In the genomic region with DNA sequence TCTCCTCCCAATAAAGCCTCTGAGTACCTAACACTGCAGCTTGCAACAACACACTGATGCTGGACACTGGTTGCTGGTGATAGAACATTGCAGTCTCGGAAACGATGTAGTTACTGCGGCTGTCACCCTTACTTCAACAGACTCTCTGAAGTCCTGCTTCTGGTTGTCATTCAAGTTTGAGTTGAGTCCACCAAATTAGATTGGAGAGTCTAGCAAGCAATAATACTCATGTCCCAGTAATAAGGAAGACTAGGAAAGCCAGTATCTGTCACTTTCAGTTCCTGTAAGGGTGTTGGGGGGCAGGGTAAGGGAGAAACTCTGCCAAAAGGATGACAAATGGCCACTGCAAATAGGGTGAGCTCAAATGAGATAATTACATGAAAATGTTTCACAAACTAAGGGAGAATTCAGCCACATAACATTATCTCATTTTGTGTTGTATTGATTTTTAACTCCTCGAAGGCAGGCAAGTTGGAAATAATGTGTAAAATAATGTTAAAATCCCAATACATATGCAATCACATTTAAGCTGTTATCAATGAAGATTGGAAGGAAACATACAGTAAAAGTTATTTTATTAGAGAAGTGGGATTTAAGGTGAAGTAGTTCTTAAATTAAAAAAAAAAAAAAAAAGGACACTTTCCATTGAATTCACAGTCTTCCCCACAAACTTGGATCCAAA, we compare ENCODE assay signal across 9 cellular contexts. TPM values are rescaled to one million over a fixed set of nuclear protein-coding genes. Genes with fewer than 3 reads are reported as not detected.
DNase-seq lines count a peak whose midpoint lies in the region; ATAC-seq and TF ChIP-seq lines count a peak whose summit lies in the region.
"Had no signal": no experiment of that assay in that cellular context is flagged by ENCODE, and none has a peak within 500 bp of the region (broad histone marks: within the 10 kb centered on the region; RNA-seq: fewer than 3 reads in every experiment).

No MANE protein-coding gene starts in this region.

- H3K27me3 Mint-ChIP-seq in effector memory CD8-positive, alpha-beta T cell = no peaks in the 10 kb centered on the region

- no peak for TF ChIP-seq POLR2A in Peyer's patch (IDR thresholded peaks at IDR 0.05)

- peaks cover 8% of the 10 kb centered on the region for H3K36me3 Mint-ChIP-seq in effector memory CD8-positive, alpha-beta T cell (ENCODE audit: insufficient read depth)

- H3K9me3 Mint-ChIP-seq in effector memory CD8-positive, alpha-beta T cell = no peaks in the 10 kb centered on the region

- H3K27ac ChIP-seq in C4-2B = peak overlapping the region; percentile 81; the same call in 1 of the 2 replicates
- peak overlapping the region; percentile 22 to 87 (median 78) for H3K27ac ChIP-seq in Peyer's patch
- H3K27ac ChIP-seq in muscle layer of duodenum (ENCODE audit: low read length) = peak overlapping the region; percentile 94
- H3K27ac ChIP-seq: KMS-11 had no signal

- peak overlapping the region; percentile 50 to 71 (median 60) for H3K4me3 ChIP-seq in Peyer's patch
- peak overlapping the region; percentile 66 to 94 for H3K4me3 ChIP-seq in muscle layer of duodenum (ENCODE audit: low read depth in 1 of 2, low read length in 2 of 2)

- peak; percentile 29 for ATAC-seq in GM21723 (IDR thresholded peaks at IDR 0.05; ENCODE audit: unreplicated experiment)
- no peak for ATAC-seq in effector memory CD8-positive, alpha-beta T cell (replicated peaks)
- ATAC-seq in HG03280 (IDR thresholded peaks at IDR 0.05; ENCODE audit: unreplicated experiment) = no peak
- no peak for ATAC-seq in GM19452 (IDR thresholded peaks at IDR 0.05; ENCODE audit: unreplicated experiment)

- DNase-seq in Peyer's patch = no peak
- no peak for DNase-seq in effector memory CD8-positive, alpha-beta T cell
- no peak for DNase-seq in DMS153 treated with DMSO at 0.1 percent for 48 hours (lab: John Stamatoyannopoulos, UW; ENCODE audit: unreplicated experiment)

- no peak for TF ChIP-seq CTCF in C4-2B (conservative IDR thresholded peaks at IDR 0.05)
- no peak for TF ChIP-seq CTCF in Peyer's patch (IDR thresholded peaks at IDR 0.05)

- H3K27me3 ChIP-seq in Peyer's patch = no peaks in the 10 kb centered on the region
- H3K27me3 ChIP-seq in muscle layer of duodenum (ENCODE audit: low read depth, low read length) = no peaks in the 10 kb centered on the region

- H3K36me3 ChIP-seq in Peyer's patch (no peaks in the 10 kb centered on the region), muscle layer of duodenum (ENCODE audit: control insufficient read depth in 1 of 2, insufficient read depth in 2 of 2, low read length in 2 of 2) (no peaks in the 10 kb centered on the region)

- H3K9me3 ChIP-seq in Peyer's patch (no peaks in the 10 kb centered on the region), muscle layer of duodenum (ENCODE audit: control insufficient read depth in 1 of 2, low read length in 2 of 2) (no peaks in the 10 kb centered on the region)

- H3K27ac Mint-ChIP-seq in effector memory CD8-positive, alpha-beta T cell = peak overlapping the region; percentile 88 to 95

- H3K4me1 ChIP-seq in Peyer's patch (peaks cover 0 to 5% (median 0%) of the 10 kb centered on the region in 4 donors), muscle layer of duodenum (ENCODE audit: control insufficient read depth in 1 of 2, insufficient read depth in 2 of 2, low read length in 2 of 2) (peaks cover 0 to 14% of the 10 kb centered on the region in 2 donors)

- H3K4me3 Mint-ChIP-seq in effector memory CD8-positive, alpha-beta T cell = peak overlapping the region; percentile 83

- H3K4me1 Mint-ChIP-seq in effector memory CD8-positive, alpha-beta T cell (ENCODE audit: low read depth in 2 of 2) = peaks cover 8 to 22% of the 10 kb centered on the region in 2 donors

RNA-seq across cellular contexts. Expression of gene IFT74, which starts 0.8 kb away (rescaled TPM):
- 10 to 100 TPM in 1 of 4 donors, 1 to 10 TPM in 3; 7.7 to 26.4 (median 8.7) TPM for total RNA-seq in Peyer's patch

RNA-seq across cellular contexts. Expression of gene PLAA, which starts 8.3 kb away (rescaled TPM):
- 10 to 100 TPM; 16.3 to 30.5 (median 22.8) TPM for total RNA-seq in Peyer's patch

RNA-seq across cellular contexts. Expression of gene LRRC19, which starts 50.1 kb away (rescaled TPM):
- 100 to 1,000 TPM in 1 of 4 donors, 10 to 100 TPM in 2, 1 to 10 TPM in 1; 6.6 to 102 (median 54.4) TPM for total RNA-seq in Peyer's patch
